Comparison of ENCODE assay signal across 23 cellular contexts in genomic region chr21:26782754-26783153, GRCh38.
DNase-seq lines count a peak whose midpoint lies in the region; ATAC-seq, FAIRE-seq and TF ChIP-seq lines count a peak whose summit lies in the region.
"Had no signal": no experiment of that assay in that cellular context is flagged by ENCODE, and none has a peak within 500 bp of the region (broad histone marks: within the 10 kb centered on the region; RNA-seq: fewer than 3 reads in every experiment).

No MANE protein-coding gene starts in this region.

- H3K4me1 ChIP-seq in esophagus muscularis mucosa (peaks cover 23 to 45% (median 27%) of the 10 kb centered on the region in 4 donors), kidney (ENCODE audit: control insufficient read depth in 1 of 2, insufficient read depth in 1 of 2, low read depth in 1 of 2, low read length in 2 of 2) (no peaks in the 10 kb centered on the region), gastrocnemius medialis (peaks cover 6 to 22% of the 10 kb centered on the region in 2 donors), transverse colon (peaks cover 0 to 7% (median 2%) of the 10 kb centered on the region in 4 donors), mucosa of descending colon (ENCODE audit: low read depth) (no peaks in the 10 kb centered on the region)
- H3K4me1 ChIP-seq: neural progenitor cell had no signal

- TF ChIP-seq CTCF in esophagus muscularis mucosa (IDR thresholded peaks at IDR 0.05) (no peak), kidney (IDR thresholded peaks at IDR 0.05; ENCODE audit: borderline replicate concordance, extremely low read depth, insufficient read depth) (no peak), gastrocnemius medialis (IDR thresholded peaks at IDR 0.05 in 4 of 5, conservative IDR thresholded peaks at IDR 0.05 in 1 of 5) (no peak), transverse colon (IDR thresholded peaks at IDR 0.05) (no peak), mucosa of descending colon (IDR thresholded peaks at IDR 0.05) (no peak)

- FAIRE-seq in kidney (lab: Jason Lieb, UNC): no peak
- FAIRE-seq: endothelial cell of umbilical vein, GM12878, H54, HTR-8/SVneo had no signal

- H3K27me3 ChIP-seq in esophagus muscularis mucosa (no peaks in the 10 kb centered on the region), gastrocnemius medialis (no peaks in the 10 kb centered on the region), transverse colon (no peaks in the 10 kb centered on the region)
- H3K27me3 ChIP-seq: dorsolateral prefrontal cortex, hepatocyte, neural progenitor cell had no signal

- TF ChIP-seq EP300 in esophagus muscularis mucosa (IDR thresholded peaks at IDR 0.05) (peak; percentile 16), transverse colon (IDR thresholded peaks at IDR 0.05; ENCODE audit: low read depth) (no peak)

- 29% methylated on average over 2 of the region's 2 CpGs for WGBS in esophagus muscularis mucosa
- 52 to 58% methylated on average over 2 of the region's 2 CpGs for WGBS in transverse colon (ENCODE audit: low coverage in 1 of 2), 2 donors

- ATAC-seq in gastrocnemius medialis: peak; percentile 26 to 40
- ATAC-seq in mucosa of descending colon: no peak
- no peak for ATAC-seq in esophagus mucosa
- ATAC-seq: activated naive CD4-positive, alpha-beta T cell treated with anti-CD3 and anti-CD28 coated beads, Interleukin-2, amount 50 U/mL, for 72 hours; GM12878; stimulated activated naive CD8-positive, alpha-beta T cell treated with anti-CD3 and anti-CD28 coated beads, Interleukin-15, Interleukin-2, amounts not matched to agents 100 U/mL and 50 U/mL, for 24 hours had no signal

- H3K4me3 ChIP-seq in esophagus muscularis mucosa (no peak overlapping the region), kidney (ENCODE audit: low read length in 2 of 2) (no peak overlapping the region), gastrocnemius medialis (no peak overlapping the region), transverse colon (no peak overlapping the region), mucosa of descending colon (no peak overlapping the region)
- H3K4me3 ChIP-seq: dorsolateral prefrontal cortex, GM12878, hepatocyte, neural progenitor cell had no signal

- no peak for DNase-seq in esophagus muscularis mucosa (ENCODE audit: extremely low spot score)
- no peak for DNase-seq in kidney
- no peak for DNase-seq in gastrocnemius medialis
- no peak for DNase-seq in transverse colon
- DNase-seq in activated CD4-positive, CD25-positive, alpha-beta regulatory T cell (lab: John Stamatoyannopoulos, UW): no peak
- DNase-seq in mucosa of descending colon: no peak
- DNase-seq: activated CD4-positive, alpha-beta T cell treated with anti-CD3 and anti-CD28 coated beads, Interleukin-2, amount 50 U/mL, for 1 hour; C1 segment of cervical spinal cord; dorsolateral prefrontal cortex; NCI-H1436; NCI-H2107; NCI-H446 treated with DMSO at 0.1 percent for 48 hours; stimulated activated CD4-positive, alpha-beta T cell treated with anti-CD3 and anti-CD28 coated beads, Interleukin-12 subunit alpha, Interleukin-12 subunit beta, amount 100 ng/mL, for 4 hours; stimulated activated naive CD8-positive, alpha-beta T cell treated with anti-CD3 and anti-CD28 coated beads, Interleukin-15, Interleukin-2, amounts not matched to agents 100 U/mL and 50 U/mL, for 24 hours had no signal

- TF ChIP-seq POLR2A in esophagus muscularis mucosa (IDR thresholded peaks at IDR 0.05; ENCODE audit: low read depth) (no peak), gastrocnemius medialis (IDR thresholded peaks at IDR 0.05) (no peak), transverse colon (IDR thresholded peaks at IDR 0.05) (no peak)

- no peak overlapping the region for H3K9ac ChIP-seq in kidney (ENCODE audit: low read length in 2 of 2)
- H3K9ac ChIP-seq: KMS-11, neural progenitor cell had no signal

- H3K36me3 ChIP-seq in esophagus muscularis mucosa: no peaks in the 10 kb centered on the region
- H3K36me3 ChIP-seq in kidney (ENCODE audit: control insufficient read depth in 1 of 2, insufficient read depth in 2 of 2, low read length in 2 of 2): no peaks in the 10 kb centered on the region
- no peaks in the 10 kb centered on the region for H3K36me3 ChIP-seq in gastrocnemius medialis
- no peaks in the 10 kb centered on the region for H3K36me3 ChIP-seq in transverse colon
- H3K36me3 ChIP-seq in mucosa of descending colon (ENCODE audit: low read depth): no peaks in the 10 kb centered on the region
- H3K36me3 ChIP-seq: neural progenitor cell had no signal

- no peaks in the 10 kb centered on the region for H3K9me3 ChIP-seq in esophagus muscularis mucosa
- no peaks in the 10 kb centered on the region for H3K9me3 ChIP-seq in kidney (ENCODE audit: control insufficient read depth in 1 of 2, low read length in 2 of 2)
- no peaks in the 10 kb centered on the region for H3K9me3 ChIP-seq in gastrocnemius medialis
- no peaks in the 10 kb centered on the region for H3K9me3 ChIP-seq in transverse colon
- no peaks in the 10 kb centered on the region for H3K9me3 ChIP-seq in mucosa of descending colon

- intact Hi-C loops in esophagus muscularis mucosa (cut with DNase I) (no loop called here), kidney (cut with DNase I) (no loop called here), gastrocnemius medialis (cut with DNase I; ENCODE audit: low total_unique reads) (loop anchor here (2.0 kb wide), 1 partner anchor 18 kb away; no protein-coding TSS in a partner anchor), transverse colon (cut with DNase I; ENCODE audit: low total_unique reads) (no loop called here), mucosa of descending colon (cut with DNase I, micrococcal nuclease) (no loop called here)

- in situ Hi-C loops in gastrocnemius medialis (cut with MboI; ENCODE audit: low sequenced_read_pairs in 4 of 4) (no loop called here), transverse colon (cut with MboI; ENCODE audit: low pct_ligation_motif_present in 1 of 4, low pct_unique_long_range_greater_than_20kb in 1 of 4, low sequenced_read_pairs in 3 of 4) (no loop called here)

- H3K27ac ChIP-seq in esophagus muscularis mucosa (replicated peaks in 1 of 4): peak overlapping the region; percentile 59 to 76 (median 74)
- H3K27ac ChIP-seq in kidney (ENCODE audit: low read depth in 2 of 2, low read length in 2 of 2): peak overlapping the region; percentile 65 to 84
- peak overlapping the region; percentile 59 to 74 (median 64) for H3K27ac ChIP-seq in gastrocnemius medialis
- peak overlapping the region; percentile 19 to 72 (median 57) for H3K27ac ChIP-seq in transverse colon
- H3K27ac ChIP-seq: hepatocyte, KMS-11, neural progenitor cell had no signal

Comparison
In these comparisons a context has a peak if more than half of its experiments do, and no peak if none do; other contexts are left out.
1. ATAC-seq: peak in gastrocnemius medialis (2 of 2); none in mucosa of descending colon (single experiment) and esophagus mucosa (single experiment).
2. Peak in every context shown above with its lines, with median percentiles within 50 percentile points of each other: H3K27ac ChIP-seq.